8 cellular contexts compared by ENCODE assay signal in genomic region chr10:102632394-102633062, GRCh38. TPM values are rescaled to one million over a fixed set of nuclear protein-coding genes. Genes with fewer than 3 reads are reported as not detected.
DNase-seq lines count a peak whose midpoint lies in the region; ATAC-seq and TF ChIP-seq lines count a peak whose summit lies in the region.

No MANE protein-coding gene starts in this region.

- peak overlapping the region in 2 of 7 donors; percentile 10 to 70 for H3K4me3 Mint-ChIP-seq in CD8-positive, alpha-beta memory T cell
- H3K4me3 Mint-ChIP-seq in Calu3 (ENCODE audit: low read depth, unreplicated experiment), result no peak overlapping the region

- no peak overlapping the region for H3K9ac ChIP-seq in trophoblast cell (ENCODE audit: low read length)

- H2AFZ ChIP-seq in trophoblast cell (ENCODE audit: insufficient read depth, low read length, poor library complexity), result no peak overlapping the region

- no peak overlapping the region for H2AK5ac ChIP-seq in trophoblast cell (ENCODE audit: low read length)

- H3K36me3 Mint-ChIP-seq in CD8-positive, alpha-beta memory T cell, result peaks cover 0 to 25% (median 2%) of the 10 kb centered on the region in 3 donors
- peaks cover 15% of the 10 kb centered on the region for H3K36me3 Mint-ChIP-seq in Calu3 (ENCODE audit: insufficient read depth, unreplicated experiment)

- H3K23ac ChIP-seq in trophoblast cell (ENCODE audit: low read length), result no peak overlapping the region

- BruUV-seq in Calu3 (replicated peaks; lab: Mats Ljungman, UMichigan), result no TSS peak

- no peak overlapping the region for H4K8ac ChIP-seq in trophoblast cell (ENCODE audit: low read depth, low read length)

- CTCF ChIA-PET in CD8-positive, alpha-beta memory T cell (lab: Charles Lee), result interaction anchor here (0.9 to 1.4 kb wide), 2 partner anchors 9 to 12 kb away, joined by 3 to 4 read pairs; partner anchors contain the start of gene TRIM8
- CTCF ChIA-PET in Calu3 (lab: Charles Lee), result interaction anchor here (0.6 kb wide), 1 partner anchor 19 kb away, joined by 3 read pairs; no protein-coding TSS in a partner anchor

- H3K27me3 ChIP-seq in CD8-positive, alpha-beta memory T cell (ENCODE audit: insufficient read depth, low read length, poor library complexity, severe bottlenecking), result no peaks in the 10 kb centered on the region
- no peaks in the 10 kb centered on the region for H3K27me3 ChIP-seq in SJSA1 (replicated peaks)
- H3K27me3 ChIP-seq in esophagus squamous epithelium, result no peaks in the 10 kb centered on the region
- H3K27me3 ChIP-seq in trophoblast cell (ENCODE audit: insufficient read depth, low read length), result no peaks in the 10 kb centered on the region

- DNase-seq in CD8-positive, alpha-beta memory T cell, result peak in 1 of 5 donors; percentile 42
- no peak for DNase-seq in SJSA1 (ENCODE audit: low read depth in 1 of 2, low spot score in 2 of 2)
- DNase-seq in esophagus squamous epithelium (lab: John Stamatoyannopoulos, UW), result no peak
- DNase-seq in trophoblast cell, result no peak
- DNase-seq in GM03348 (ENCODE audit: low spot score), result no peak
- DNase-seq in Calu3, result no peak

- no peak overlapping the region for H3K27ac ChIP-seq in CD8-positive, alpha-beta memory T cell (ENCODE audit: low read depth, low read length)
- H3K27ac ChIP-seq in SJSA1 (peak overlapping the region; percentile 59), esophagus squamous epithelium (peak overlapping the region; percentile 22 to 81 (median 58)), trophoblast cell (ENCODE audit: low read depth, low read length) (no peak overlapping the region)

- H3K27ac Mint-ChIP-seq in CD8-positive, alpha-beta memory T cell, result peak overlapping the region in 7 of 8 donors; percentile 48 to 98 (median 83)
- H3K27ac Mint-ChIP-seq in Calu3 (ENCODE audit: unreplicated experiment), result no peak overlapping the region

- H3K9me3 Mint-ChIP-seq in CD8-positive, alpha-beta memory T cell, result no peaks in the 10 kb centered on the region
- no peaks in the 10 kb centered on the region for H3K9me3 Mint-ChIP-seq in Calu3 (ENCODE audit: low read depth, unreplicated experiment)

- no peaks in the 10 kb centered on the region for H3K27me3 Mint-ChIP-seq in CD8-positive, alpha-beta memory T cell
- H3K27me3 Mint-ChIP-seq in Calu3 (ENCODE audit: unreplicated experiment), result no peaks in the 10 kb centered on the region

- H2BK120ac ChIP-seq in trophoblast cell (ENCODE audit: insufficient read depth, low read length, poor library complexity), result no peak overlapping the region

- peaks cover 12% of the 10 kb centered on the region for H3K79me2 ChIP-seq in trophoblast cell (ENCODE audit: control insufficient read depth, insufficient read depth, low read length, poor library complexity)

- H3K4me2 ChIP-seq in trophoblast cell (ENCODE audit: low read length), result no peak overlapping the region

- intact Hi-C loops in esophagus squamous epithelium (cut with DNase I) (no loop called here), Calu3 (cut with micrococcal nuclease; ENCODE audit: unreplicated experiment) (no loop called here)

- peaks cover 51% of the 10 kb centered on the region for H3K79me1 ChIP-seq in trophoblast cell (ENCODE audit: low read length)

- H2BK5ac ChIP-seq in trophoblast cell (ENCODE audit: low read depth, low read length, poor library complexity), result no peak overlapping the region

- TF ChIP-seq POLR2A in esophagus squamous epithelium (IDR thresholded peaks at IDR 0.05), result no peak

- no peak overlapping the region for H4K91ac ChIP-seq in trophoblast cell (ENCODE audit: low read depth, low read length)

- POLR2A ChIA-PET in CD8-positive, alpha-beta memory T cell (lab: Charles Lee), result interaction anchor here (1.3 to 1.7 kb wide), 2 partner anchors 9 to 12 kb away, joined by 4 read pairs; partner anchors contain the start of gene TRIM8

- no peak overlapping the region for H4K12ac ChIP-seq in trophoblast cell (ENCODE audit: low read depth, low read length)

- H3K18ac ChIP-seq in trophoblast cell (ENCODE audit: low read length), result no peak overlapping the region

- 33 to 43% methylated on average over 3 of the region's 3 CpGs for WGBS in esophagus squamous epithelium, 2 donors
- no CpG with 5 or more reads among the region's 3 CpGs for WGBS in trophoblast cell (ENCODE audit: extremely low coverage, insufficient coverage, insufficient read length)

- no peak for TF ChIP-seq CTCF in esophagus squamous epithelium (IDR thresholded peaks at IDR 0.05)
- no peak for TF ChIP-seq CTCF in Calu3 (IDR thresholded peaks at IDR 0.05; ENCODE audit: unreplicated experiment)

- peaks cover 40% of the 10 kb centered on the region for H3K4me1 ChIP-seq in CD8-positive, alpha-beta memory T cell (ENCODE audit: insufficient read depth, low read length)
- peaks cover 75% of the 10 kb centered on the region for H3K4me1 ChIP-seq in SJSA1 (replicated peaks)
- peaks cover 35 to 82% (median 49%) of the 10 kb centered on the region in 3 donors for H3K4me1 ChIP-seq in esophagus squamous epithelium
- peaks cover 65 to 69% of the 10 kb centered on the region in 2 experiments for H3K4me1 ChIP-seq in trophoblast cell (ENCODE audit: control insufficient read depth in 1 of 2, insufficient read depth in 2 of 2, low read length in 2 of 2)

- no peak overlapping the region for H2BK12ac ChIP-seq in trophoblast cell (ENCODE audit: low read length)

- peak overlapping the region; percentile 20 for H3K14ac ChIP-seq in trophoblast cell (ENCODE audit: low read length)

- ATAC-seq in HG02840 (IDR thresholded peaks at IDR 0.05; ENCODE audit: low FRiP score, unreplicated experiment) (no peak), GM19463 (IDR thresholded peaks at IDR 0.05; ENCODE audit: unreplicated experiment) (no peak)

- no peak overlapping the region for H3K4me3 ChIP-seq in CD8-positive, alpha-beta memory T cell (ENCODE audit: low read length)
- H3K4me3 ChIP-seq in SJSA1 (no peak overlapping the region), esophagus squamous epithelium (no peak overlapping the region), trophoblast cell (ENCODE audit: low read depth, low read length) (no peak overlapping the region)

- no peaks in the 10 kb centered on the region for H3K9me3 ChIP-seq in CD8-positive, alpha-beta memory T cell (ENCODE audit: low read length)
- H3K9me3 ChIP-seq in SJSA1 (replicated peaks), result no peaks in the 10 kb centered on the region
- no peaks in the 10 kb centered on the region for H3K9me3 ChIP-seq in esophagus squamous epithelium
- no peaks in the 10 kb centered on the region for H3K9me3 ChIP-seq in trophoblast cell (ENCODE audit: insufficient read depth, low read depth, low read length)

- H3K4ac ChIP-seq in trophoblast cell (ENCODE audit: low read depth, low read length), result no peak overlapping the region

- peaks cover 28 to 44% (median 38%) of the 10 kb centered on the region in 3 donors for H3K4me1 Mint-ChIP-seq in CD8-positive, alpha-beta memory T cell
- H3K4me1 Mint-ChIP-seq in Calu3 (ENCODE audit: low read depth, unreplicated experiment), result peaks cover 74% of the 10 kb centered on the region

- H3K36me3 ChIP-seq in CD8-positive, alpha-beta memory T cell (ENCODE audit: insufficient read depth, low read length), result no peaks in the 10 kb centered on the region
- H3K36me3 ChIP-seq in SJSA1 (no peaks in the 10 kb centered on the region), esophagus squamous epithelium (peaks cover 0 to 36% (median 0%) of the 10 kb centered on the region in 3 donors), trophoblast cell (ENCODE audit: control insufficient read depth in 1 of 2, insufficient read depth in 2 of 2, low read length in 2 of 2) (peaks cover 11 to 15% of the 10 kb centered on the region in 2 experiments)

RNA-seq across cellular contexts. Expression of gene TRIM8, which starts 11.8 kb away (rescaled TPM):
- total RNA-seq in CD8-positive, alpha-beta memory T cell, result 10 to 100 TPM; 72.0 to 74.5 TPM
- polyA plus RNA-seq in CD8-positive, alpha-beta memory T cell, result 63.9 TPM
- total RNA-seq in SJSA1 (2014; rRNA removed; shearing (Covaris generic)), result 77.2 and 93.3 TPM in 2 replicates
- total RNA-seq in esophagus squamous epithelium (10 to 100 TPM; 27.6 to 75.9 (median 48.8) TPM), Calu3 (2022) (52.1 and 66.3 TPM in 2 replicates)
- polyA plus RNA-seq in trophoblast cell (2013), result 36.7 and 37.2 TPM in 2 replicates

Comparison
In these comparisons a context has a peak if more than half of its experiments do, and no peak if none do; other contexts are left out.
1. H3K27ac ChIP-seq: peak in SJSA1 (single experiment) and esophagus squamous epithelium (4 of 4); none in CD8-positive, alpha-beta memory T cell (single experiment) and trophoblast cell (single experiment).